ENCODE assay signal across 19 cellular contexts in the genomic region with DNA sequence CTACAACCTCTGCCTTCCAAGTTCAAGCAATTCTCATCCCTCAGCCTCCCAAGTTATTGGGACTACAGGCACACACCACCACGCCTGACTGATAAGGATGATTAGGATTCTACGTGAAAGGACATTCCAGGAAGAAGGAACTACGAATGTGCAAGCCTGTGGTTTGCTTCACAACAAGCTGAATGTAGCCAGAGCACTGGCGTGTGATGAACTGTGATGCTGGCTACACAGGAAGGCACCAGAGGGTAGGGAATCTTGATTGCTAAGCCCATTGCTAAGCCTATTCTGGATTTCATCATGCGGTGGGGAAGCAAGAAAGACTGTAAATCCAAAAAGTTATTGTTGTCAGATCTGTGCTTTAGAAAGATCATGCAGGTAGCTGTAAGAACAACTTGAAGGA.
"Had no signal": no experiment of that assay in that cellular context is flagged by ENCODE, and none has a peak within 500 bp of the region (broad histone marks: within the 10 kb centered on the region; RNA-seq: fewer than 3 reads in every experiment).

No MANE protein-coding gene starts in this region.

- H3K4me3 ChIP-seq: ascending aorta, coronary artery, left lung, sigmoid colon, suprapubic skin, upper lobe of left lung had no signal

- H3K4me1 ChIP-seq: ascending aorta, left lung, sigmoid colon, suprapubic skin had no signal

- DNase-seq: activated CD4-positive, alpha-beta T cell treated with anti-CD3 and anti-CD28 coated beads, Interleukin-2, amount 50 U/mL, for 4 hours; activated effector memory CD4-positive, alpha-beta T cell treated with anti-CD3 and anti-CD28 coated beads, Interleukin-2, amount 50 U/mL, for 16 hours; activated naive CD8-positive, alpha-beta T cell treated with anti-CD3 and anti-CD28 coated beads for 36 hours; activated T-cell treated with anti-CD3 and anti-CD28 coated beads, Interleukin-2, amount 50 U/mL, for 24 hours; caudate nucleus; effector CD8-positive, alpha-beta T cell; glutamatergic neuron; immature natural killer cell; left lung; mesendoderm; nephron progenitor cell; sigmoid colon; stimulated activated CD4-positive, alpha-beta T cell treated with anti-CD3 and anti-CD28 coated beads, Interleukin-12 subunit alpha, Interleukin-12 subunit beta, amount 100 ng/mL, for 4 hours; stimulated activated CD4-positive, alpha-beta T cell treated with anti-CD3 and anti-CD28 coated beads, Interleukin-2, amount 100 ng/mL, for 48 hours; stimulated activated naive CD8-positive, alpha-beta T cell treated with anti-CD3 and anti-CD28 coated beads, Interleukin-15, Interleukin-2, amounts not matched to agents 100 U/mL and 50 U/mL, for 24 hours; upper lobe of left lung had no signal

- H3K27me3 ChIP-seq: ascending aorta, left lung, suprapubic skin, upper lobe of left lung had no signal

- H3K36me3 ChIP-seq: ascending aorta, left lung, sigmoid colon, suprapubic skin, upper lobe of left lung had no signal

- H3K27ac ChIP-seq: ascending aorta, coronary artery, left lung, sigmoid colon, suprapubic skin, upper lobe of left lung had no signal

- H3K9me3 ChIP-seq: ascending aorta, left lung, sigmoid colon, suprapubic skin, upper lobe of left lung had no signal
